In the genomic region with DNA sequence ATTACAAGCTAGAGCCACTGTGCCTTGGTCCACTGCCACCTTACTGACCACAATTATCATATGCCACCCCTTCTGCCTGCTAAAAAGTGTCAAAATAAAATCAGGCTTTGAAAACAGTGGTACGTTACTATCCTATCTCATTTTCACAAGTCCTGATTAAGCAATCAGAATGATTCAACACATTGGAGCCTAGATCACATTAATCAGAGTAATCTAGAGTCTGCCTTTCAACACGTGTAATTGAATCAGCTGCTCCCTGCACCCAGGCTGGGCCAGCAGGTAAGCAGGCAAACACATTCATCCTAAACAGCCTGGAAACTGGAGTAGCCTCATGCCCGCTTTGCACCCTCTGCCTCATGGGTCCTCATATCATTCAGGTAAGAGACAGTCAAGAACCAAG, we compare ENCODE assay signal across 13 cellular contexts.
A peak's percentile ranks its signal among the peaks of the same experiment; 100 is the strongest.
DNase-seq lines count a peak whose midpoint lies in the region; ATAC-seq and TF ChIP-seq lines count a peak whose summit lies in the region.
"Had no signal": no experiment of that assay in that cellular context is flagged by ENCODE, and none has a peak within 500 bp of the region (broad histone marks: within the 10 kb centered on the region; RNA-seq: fewer than 3 reads in every experiment).

No MANE protein-coding gene starts in this region.

- no peaks in the 10 kb centered on the region for H3K9me3 ChIP-seq in GM23248 (ENCODE audit: low read depth)
- H3K9me3 ChIP-seq in esophagus (ENCODE audit: control insufficient read depth in 2 of 2, insufficient read depth in 1 of 2, low read depth in 1 of 2, low read length in 1 of 2), result no peaks in the 10 kb centered on the region
- no peaks in the 10 kb centered on the region for H3K9me3 ChIP-seq in parathyroid adenoma (ENCODE audit: control insufficient read depth, low read length)
- H3K9me3 ChIP-seq: right lobe of liver had no signal

- H4K20me1 ChIP-seq in GM23248 (ENCODE audit: insufficient read depth), result no peaks in the 10 kb centered on the region

- H3K9me2 ChIP-seq in GM23248 (ENCODE audit: insufficient read depth), result no peaks in the 10 kb centered on the region

- in situ Hi-C loops in GM23248 (cut with MboI), result no loop called here

- H3K27ac ChIP-seq in GM23248 (no peak overlapping the region), esophagus (ENCODE audit: low read depth in 2 of 2, low read length in 1 of 2) (peak overlapping the region; percentile 20 to 67), parathyroid adenoma (peak overlapping the region; percentile 75)
- H3K27ac ChIP-seq: right lobe of liver had no signal

- H3K79me2 ChIP-seq in GM23248 (ENCODE audit: insufficient read depth) (no peaks in the 10 kb centered on the region), parathyroid adenoma (peaks cover 56% of the 10 kb centered on the region)

- H3K9ac ChIP-seq in GM23248 (no peak overlapping the region), parathyroid adenoma (no peak overlapping the region)

- WGBS in GM23248 (ENCODE audit: low coverage in 1 of 2, low lambda C conversion rate in 2 of 2, missing lambda C conversion rate in 2 of 2), 2 experiments, result 28 to 30% methylated on average over 3 of the region's 3 CpGs
- WGBS in esophagus, 2 donors, result 33 to 44% methylated on average over 3 of the region's 3 CpGs

- H3K27me3 ChIP-seq in GM23248 (replicated peaks; ENCODE audit: insufficient read depth) (no peaks in the 10 kb centered on the region), esophagus (ENCODE audit: control insufficient read depth in 1 of 2, insufficient read depth in 2 of 2, low read length in 2 of 2) (no peaks in the 10 kb centered on the region), parathyroid adenoma (ENCODE audit: control insufficient read depth, insufficient read depth, low read length) (no peaks in the 10 kb centered on the region)
- H3K27me3 ChIP-seq: right lobe of liver had no signal

- H3K4me1 ChIP-seq in GM23248 (ENCODE audit: insufficient read depth) (peaks cover 28% of the 10 kb centered on the region), esophagus (ENCODE audit: control insufficient read depth in 2 of 2, insufficient read depth in 2 of 2, low read length in 1 of 2) (peaks cover 2 to 14% of the 10 kb centered on the region in 2 donors), parathyroid adenoma (peaks cover 65% of the 10 kb centered on the region)

- H3K36me3 ChIP-seq in GM23248 (ENCODE audit: low read depth) (no peaks in the 10 kb centered on the region), esophagus (ENCODE audit: control insufficient read depth in 2 of 2, insufficient read depth in 2 of 2, low read length in 1 of 2) (peaks cover 0 to 3% of the 10 kb centered on the region in 2 donors), parathyroid adenoma (ENCODE audit: control insufficient read depth, insufficient read depth, low read length) (no peaks in the 10 kb centered on the region)
- H3K36me3 ChIP-seq: right lobe of liver had no signal

- H3K4me3 ChIP-seq in GM23248 (no peak overlapping the region), esophagus (ENCODE audit: low read depth in 1 of 2, low read length in 2 of 2) (no peak overlapping the region), parathyroid adenoma (ENCODE audit: low read depth, low read length) (no peak overlapping the region)
- H3K4me3 ChIP-seq: right lobe of liver had no signal

- H3K4me2 ChIP-seq in GM23248 (ENCODE audit: unreplicated experiment) (peak overlapping the region; percentile 57), parathyroid adenoma (ENCODE audit: low read length) (peak overlapping the region; percentile 26)

- DNase-seq in GM23248 (peak; percentile 73), NCI-H69 (lab: John Stamatoyannopoulos, UW) (peak; percentile 87), medulla oblongata (ENCODE audit: extremely low spot score) (no peak), CD1c-positive myeloid dendritic cell (ENCODE audit: extremely low spot score) (no peak)
- DNase-seq: COR-L47, GOT3, NCI-H2081, T-helper 9 cell had no signal

- ATAC-seq in GM19023 (IDR thresholded peaks at IDR 0.05; ENCODE audit: unreplicated experiment) (no peak), HG02610 (IDR thresholded peaks at IDR 0.05; ENCODE audit: unreplicated experiment) (no peak)

- H2AFZ ChIP-seq in GM23248, result no peak overlapping the region
- H2AFZ ChIP-seq in parathyroid adenoma, result no peak overlapping the region

- TF ChIP-seq CTCF in parathyroid adenoma (IDR thresholded peaks at IDR 0.05), result no peak

- peaks cover 23% of the 10 kb centered on the region for H3F3A ChIP-seq in GM23248 (ENCODE audit: insufficient read depth)

Comparison
In these comparisons a context has a peak if more than half of its experiments do, and no peak if none do; other contexts are left out.
1. DNase-seq: peak in GM23248 (single experiment) and NCI-H69 (single experiment); none in medulla oblongata (single experiment) and CD1c-positive myeloid dendritic cell (single experiment).